ENCODE assay signal across 16 cellular contexts in genomic region chr20:16063876-16064275, GRCh38.
DNase-seq lines count a peak whose midpoint lies in the region; ATAC-seq and TF ChIP-seq lines count a peak whose summit lies in the region.
"Had no signal": no experiment of that assay in that cellular context is flagged by ENCODE, and none has a peak within 500 bp of the region (broad histone marks: within the 10 kb centered on the region; RNA-seq: fewer than 3 reads in every experiment).

No MANE protein-coding gene starts in this region.

- ATAC-seq in lower lobe of right lung (no peak), GM21529 (IDR thresholded peaks at IDR 0.05; ENCODE audit: unreplicated experiment) (no peak)
- ATAC-seq: HCT116 had no signal

- H3K9me3 ChIP-seq in breast epithelium, result no peaks in the 10 kb centered on the region
- H3K9me3 ChIP-seq in lower lobe of right lung, result no peaks in the 10 kb centered on the region

- H3K4me3 ChIP-seq in breast epithelium, result no peak overlapping the region
- H3K4me3 ChIP-seq in fibroblast of mammary gland (ENCODE audit: control insufficient read depth, low read depth, low read length), result no peak overlapping the region
- no peak overlapping the region for H3K4me3 ChIP-seq in lower lobe of right lung
- H3K4me3 ChIP-seq: PC-9, SJSA1 had no signal

- H3K36me3 ChIP-seq in breast epithelium (no peaks in the 10 kb centered on the region), lower lobe of right lung (no peaks in the 10 kb centered on the region)
- H3K36me3 ChIP-seq: SJSA1 had no signal

- intact Hi-C loops in breast epithelium (cut with DNase I; ENCODE audit: low total_unique reads) (no loop called here), lower lobe of right lung (cut with DNase I) (no loop called here)

- DNase-seq in M059J (ENCODE audit: low read depth) (peak; percentile 20), breast epithelium (ENCODE audit: low spot score in 2 of 2) (no peak), fibroblast of mammary gland (ENCODE audit: low read depth) (peak; percentile 1), stromal cell of bone marrow (ENCODE audit: low read depth) (peak; percentile 3), lower lobe of right lung (no peak), NCI-H748 treated with DMSO at 0.1 percent for 48 hours (lab: John Stamatoyannopoulos, UW) (no peak)
- DNase-seq: DND-41, KG1, NCI-H1436, NCI-H1930, NCI-H226, NCI-H524, PC-9 had no signal

- TF ChIP-seq CTCF in breast epithelium (IDR thresholded peaks at IDR 0.05) (no peak), fibroblast of mammary gland (conservative IDR thresholded peaks at IDR 0.05; ENCODE audit: control insufficient read depth, insufficient read depth, low read depth, low read length) (no peak), lower lobe of right lung (IDR thresholded peaks at IDR 0.05) (no peak)

- H3K27me3 ChIP-seq in breast epithelium, result no peaks in the 10 kb centered on the region
- H3K27me3 ChIP-seq in lower lobe of right lung (ENCODE audit: low read depth), result no peaks in the 10 kb centered on the region
- H3K27me3 ChIP-seq: SJSA1 had no signal

- H3K27ac ChIP-seq in breast epithelium (peak overlapping the region; percentile 7 to 33), lower lobe of right lung (no peak overlapping the region)
- H3K27ac ChIP-seq: PC-9, SJSA1 had no signal

- no peak for TF ChIP-seq POLR2A in breast epithelium (IDR thresholded peaks at IDR 0.05)

- H3K4me1 ChIP-seq in breast epithelium (no peaks in the 10 kb centered on the region), lower lobe of right lung (peaks cover 5% of the 10 kb centered on the region)
- H3K4me1 ChIP-seq: SJSA1 had no signal

Comparison
In these comparisons a context has a peak if more than half of its experiments do, and no peak if none do; other contexts are left out.
1. DNase-seq: peak in M059J (single experiment), fibroblast of mammary gland (single experiment) and stromal cell of bone marrow (single experiment); none in breast epithelium (0 of 2), lower lobe of right lung (single experiment) and NCI-H748 treated with DMSO at 0.1 percent for 48 hours (single experiment).